In genomic region chr2:112626604-112627059, GRCh38 we compare ENCODE assay signal across 1 cellular context.
TF ChIP-seq lines count a peak whose summit lies in the region.

No MANE protein-coding gene starts in this region.

TF ChIP-seq in HepG2, 621 proteins besides CTCF, POLR2A, EP300 and RAD21 (continued from another document and continues in another):
- TF ChIP-seq HNF1B (CRISPR knock-in tag; IDR thresholded peaks at IDR 0.05) (peak; percentile 63), SP140L (CRISPR knock-in tag; IDR thresholded peaks at IDR 0.05; ENCODE audit: borderline replicate concordance) (peak; percentile 61; the same call in 1 of the 2 replicates), ZNF225 (CRISPR knock-in tag; IDR thresholded peaks at IDR 0.05) (peak; percentile 88; the same call in 1 of the 2 replicates), TIGD3 (CRISPR knock-in tag; IDR thresholded peaks at IDR 0.05; ENCODE audit: borderline replicate concordance) (no peak), MXI1 (IDR thresholded peaks at IDR 0.05; ENCODE audit: borderline replicate concordance, low read depth, low read length) (no peak), ZMYM4 (CRISPR knock-in tag; IDR thresholded peaks at IDR 0.05) (0 out of 2 replicates have a peak, but pooled peaks have one; percentile 20), ZNF792 (CRISPR knock-in tag; IDR thresholded peaks at IDR 0.05) (0 out of 2 replicates have a peak, but pooled peaks have one; percentile 33), TEAD3 (CRISPR knock-in tag; optimal IDR thresholded peaks at IDR 0.05; ENCODE audit: borderline replicate concordance) (peak; percentile 63), ERF (CRISPR knock-in tag; IDR thresholded peaks at IDR 0.05) (peak; percentile 76; the same call in 1 of the 2 replicates), ZNF512 (CRISPR knock-in tag; IDR thresholded peaks at IDR 0.05) (0 out of 2 replicates have a peak, but pooled peaks have one; percentile 47), HBP1 (CRISPR knock-in tag; IDR thresholded peaks at IDR 0.05; ENCODE audit: low read depth) (no peak), THAP7 (CRISPR knock-in tag; IDR thresholded peaks at IDR 0.05) (peak; percentile 46; the same call in 1 of the 2 replicates), SRSF9 (IDR thresholded peaks at IDR 0.05; ENCODE audit: borderline replicate concordance, insufficient read depth, low read depth, low read length, poor library complexity, severe bottlenecking) (no peak), CREB1 (IDR thresholded peaks at IDR 0.05) (no peak), CREB1 (CRISPR knock-in tag; IDR thresholded peaks at IDR 0.05) (no peak), GATAD1 (CRISPR knock-in tag; IDR thresholded peaks at IDR 0.05) (peak; percentile 62), ZNF280B (CRISPR knock-in tag; IDR thresholded peaks at IDR 0.05; ENCODE audit: borderline replicate concordance) (peak; percentile 69; the same call in 1 of the 2 replicates), ZBTB3 (CRISPR knock-in tag; IDR thresholded peaks at IDR 0.05; ENCODE audit: borderline replicate concordance, low read depth) (no peak), NFRKB (IDR thresholded peaks at IDR 0.05) (no peak), MTERF4 (CRISPR knock-in tag; IDR thresholded peaks at IDR 0.05) (no peak), SALL1 (CRISPR knock-in tag; IDR thresholded peaks at IDR 0.05) (peak; percentile 67; the same call in 1 of the 2 replicates), FOXM1 (CRISPR knock-in tag; IDR thresholded peaks at IDR 0.05) (no peak), PPARG (CRISPR knock-in tag; conservative IDR thresholded peaks at IDR 0.05) (peak; percentile 35; the same call in 1 of the 2 replicates), ZNF784 (CRISPR knock-in tag; IDR thresholded peaks at IDR 0.05; ENCODE audit: borderline replicate concordance) (no peak), ZNF205 (CRISPR knock-in tag; IDR thresholded peaks at IDR 0.05) (peak; percentile 40; the same call in 1 of the 2 replicates), SMARCC2 (IDR thresholded peaks at IDR 0.05) (no peak), FOXJ3 (CRISPR knock-in tag; IDR thresholded peaks at IDR 0.05; ENCODE audit: borderline replicate concordance) (0 out of 2 replicates have a peak, but pooled peaks have one; percentile 31), IRF9 (CRISPR knock-in tag; IDR thresholded peaks at IDR 0.05; ENCODE audit: borderline replicate concordance) (no peak), ZNF296 (CRISPR knock-in tag; conservative IDR thresholded peaks at IDR 0.05) (no peak; the same call in 1 of the 2 replicates), ZNF605 (CRISPR knock-in tag; IDR thresholded peaks at IDR 0.05) (no peak; the same call in 1 of the 2 replicates), MXD1 (CRISPR knock-in tag; IDR thresholded peaks at IDR 0.05) (no peak), HHEX (CRISPR knock-in tag; IDR thresholded peaks at IDR 0.05) (no peak), ZNF101 (CRISPR knock-in tag; IDR thresholded peaks at IDR 0.05; ENCODE audit: borderline replicate concordance, low read depth) (no peak), ZNF430 (CRISPR knock-in tag; IDR thresholded peaks at IDR 0.05) (no peak), SMAD9 (CRISPR knock-in tag; IDR thresholded peaks at IDR 0.05) (no peak), TFDP1 (CRISPR knock-in tag; IDR thresholded peaks at IDR 0.05; ENCODE audit: borderline replicate concordance) (no peak), LCORL (IDR thresholded peaks at IDR 0.05) (no peak), LCORL (CRISPR knock-in tag; IDR thresholded peaks at IDR 0.05) (peak; percentile 78), SOX5 (CRISPR knock-in tag; IDR thresholded peaks at IDR 0.05; ENCODE audit: borderline replicate concordance) (0 out of 2 replicates have a peak, but pooled peaks have one; percentile 18), SP4 (CRISPR knock-in tag; IDR thresholded peaks at IDR 0.05) (peak; percentile 16; the same call in 1 of the 2 replicates), HOXA5 (CRISPR knock-in tag; IDR thresholded peaks at IDR 0.05) (no peak), ZNF512B (CRISPR knock-in tag; IDR thresholded peaks at IDR 0.05; ENCODE audit: borderline replicate concordance) (peak; percentile 85; the same call in 1 of the 2 replicates), SNAPC5 (CRISPR knock-in tag; IDR thresholded peaks at IDR 0.05; ENCODE audit: borderline replicate concordance) (no peak), ARNT2 (CRISPR knock-in tag; IDR thresholded peaks at IDR 0.05; ENCODE audit: low read depth) (peak; percentile 27; the same call in 1 of the 2 replicates), CBFB (CRISPR knock-in tag; IDR thresholded peaks at IDR 0.05) (peak; percentile 66; the same call in 1 of the 2 replicates), PHF8 (CRISPR knock-in tag; IDR thresholded peaks at IDR 0.05) (peak; percentile 46; the same call in 1 of the 2 replicates), RXRA (CRISPR knock-in tag; IDR thresholded peaks at IDR 0.05) (0 out of 2 replicates have a peak, but pooled peaks have one; percentile 31), NR2F6 (IDR thresholded peaks at IDR 0.05) (no peak), NR2F6 (CRISPR knock-in tag; IDR thresholded peaks at IDR 0.05) (peak; percentile 43; the same call in 1 of the 2 replicates), ATM (IDR thresholded peaks at IDR 0.05; ENCODE audit: borderline replicate concordance) (no peak), ZNF136 (CRISPR knock-in tag; IDR thresholded peaks at IDR 0.05; ENCODE audit: low read depth) (no peak), BHLHE40 (IDR thresholded peaks at IDR 0.05; ENCODE audit: low read length) (0 out of 2 replicates have a peak, but pooled peaks have one; percentile 4), DNMT3B (CRISPR knock-in tag; conservative IDR thresholded peaks at IDR 0.05) (no peak)
